ENCODE assay signal across 8 cellular contexts in the genomic region with DNA sequence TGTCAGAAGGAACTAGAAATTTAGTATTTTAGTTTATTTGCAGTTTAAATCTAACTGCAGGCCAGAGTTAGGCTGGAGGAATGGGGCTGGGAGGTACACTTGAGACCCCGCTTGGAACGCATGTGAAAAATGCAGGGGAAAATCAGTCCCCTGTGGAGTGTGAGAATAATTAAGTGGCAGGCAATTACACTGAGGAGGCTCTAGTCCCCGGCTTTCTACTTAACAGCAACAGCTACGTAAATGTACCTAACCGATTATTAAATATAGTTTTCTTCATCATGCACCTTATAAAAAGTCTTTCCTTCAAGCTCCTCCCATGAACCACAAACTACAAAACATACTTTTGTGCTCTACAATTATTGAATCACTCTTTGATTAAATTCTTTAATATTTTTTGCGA. TPM values are rescaled to one million over a fixed set of nuclear protein-coding genes. Genes with fewer than 3 reads are reported as not detected.
DNase-seq lines count a peak whose midpoint lies in the region; ATAC-seq and TF ChIP-seq lines count a peak whose summit lies in the region.

No MANE protein-coding gene starts in this region.

- TF ChIP-seq EP300 in stomach (IDR thresholded peaks at IDR 0.05): no peak

- H3K27ac ChIP-seq in ascending aorta: peak overlapping the region; percentile 93 to 98
- H3K27ac ChIP-seq in stomach: peak overlapping the region; percentile 22 to 97 (median 96)

- no peak for ATAC-seq in omental fat pad (ENCODE audit: low FRiP score)
- ATAC-seq in GM19035 (IDR thresholded peaks at IDR 0.05; ENCODE audit: unreplicated experiment): no peak

- H3K9me3 ChIP-seq in ascending aorta (no peaks in the 10 kb centered on the region), stomach (peaks cover 0 to 9% (median 3%) of the 10 kb centered on the region in 4 donors)

- peaks cover 0 to 3% of the 10 kb centered on the region in 2 donors for H3K4me1 ChIP-seq in ascending aorta
- H3K4me1 ChIP-seq in stomach: peaks cover 8 to 31% (median 26%) of the 10 kb centered on the region in 4 donors

- TF ChIP-seq POLR2A in stomach (IDR thresholded peaks at IDR 0.05): no peak

- WGBS in stomach, 5 donors: 2 to 8% (median 5%) methylated on average over 6 of the region's 6 CpGs

- H3K36me3 ChIP-seq in ascending aorta (peaks cover 4 to 11% of the 10 kb centered on the region in 2 donors), stomach (peaks cover 8 to 18% (median 13%) of the 10 kb centered on the region in 4 donors)

- TF ChIP-seq CTCF in ascending aorta (IDR thresholded peaks at IDR 0.05): no peak
- TF ChIP-seq CTCF in stomach (IDR thresholded peaks at IDR 0.05): no peak
- TF ChIP-seq CTCF in omental fat pad (IDR thresholded peaks at IDR 0.05): no peak

- intact Hi-C loops in ascending aorta (cut with DNase I) (loop anchor here (2.0 to 10.0 kb wide), 4 partner anchors 30 to 184 kb away; a partner anchor contains a TSS), stomach (cut with DNase I; ENCODE audit: low total_unique reads) (no loop called here)

- DNase-seq in D341Med (ENCODE audit: low spot score): peak; percentile 33
- DNase-seq in Kasumi-1 (lab: John Stamatoyannopoulos, UW): peak; percentile 32 to 41
- no peak for DNase-seq in ascending aorta (ENCODE audit: low spot score in 2 of 2)
- peak; percentile 6 for DNase-seq in iPS-NIHi11 (ENCODE audit: low spot score)
- no peak for DNase-seq in stomach
- no peak for DNase-seq in stimulated activated CD4-positive, alpha-beta T cell treated with anti-CD3 and anti-CD28 coated beads, Interleukin-4, amount 100 ng/mL, for 24 hours
- DNase-seq in omental fat pad (ENCODE audit: low spot score): no peak

- H3K27me3 ChIP-seq in ascending aorta: no peaks in the 10 kb centered on the region
- H3K27me3 ChIP-seq in stomach: no peaks in the 10 kb centered on the region

- H3K4me3 ChIP-seq in ascending aorta: peak overlapping the region; percentile 78 to 88
- peak overlapping the region; percentile 64 to 73 (median 69) for H3K4me3 ChIP-seq in stomach

RNA-seq across cellular contexts. Expression of a gene that starts 0.8 kb away (rescaled TPM):
- 11.0 TPM for total RNA-seq in ascending aorta
- 10 to 100 TPM in 4 of 5 donors, under 1 TPM in 1; 0.87 to 58.3 (median 43.5) TPM for total RNA-seq in stomach
- polyA plus RNA-seq in stomach: 1 to 10 TPM; 2.4 to 3.5 (median 2.7) TPM
- total RNA-seq in omental fat pad: 10 to 100 TPM in 3 of 4 donors, 1 to 10 TPM in 1; 9.1 to 21.4 (median 12.1) TPM

RNA-seq across cellular contexts. Expression of a gene that starts 30.4 kb away (rescaled TPM):
- total RNA-seq in ascending aorta (1.5 TPM), stomach (10 to 100 TPM in 2 of 5 donors, 1 to 10 TPM in 1, under 1 TPM in 1, not detected in 1; 0.89 to 27.9 (median 11.9) TPM), omental fat pad (1 to 10 TPM; 3.3 to 7.3 (median 4.0) TPM)
- 1 to 10 TPM; 2.3 to 4.2 (median 2.7) TPM for polyA plus RNA-seq in stomach

Comparison
In these comparisons a context has a peak if more than half of its experiments do, and no peak if none do; other contexts are left out.
1. DNase-seq: peak in D341Med (single experiment), Kasumi-1 (2 of 2) and iPS-NIHi11 (single experiment); none in ascending aorta (0 of 2), stomach (single experiment), stimulated activated CD4-positive, alpha-beta T cell treated with anti-CD3 and anti-CD28 coated beads, Interleukin-4, amount 100 ng/mL, for 24 hours (single experiment) and omental fat pad (single experiment).